19 cellular contexts compared by ENCODE assay signal in the genomic region with DNA sequence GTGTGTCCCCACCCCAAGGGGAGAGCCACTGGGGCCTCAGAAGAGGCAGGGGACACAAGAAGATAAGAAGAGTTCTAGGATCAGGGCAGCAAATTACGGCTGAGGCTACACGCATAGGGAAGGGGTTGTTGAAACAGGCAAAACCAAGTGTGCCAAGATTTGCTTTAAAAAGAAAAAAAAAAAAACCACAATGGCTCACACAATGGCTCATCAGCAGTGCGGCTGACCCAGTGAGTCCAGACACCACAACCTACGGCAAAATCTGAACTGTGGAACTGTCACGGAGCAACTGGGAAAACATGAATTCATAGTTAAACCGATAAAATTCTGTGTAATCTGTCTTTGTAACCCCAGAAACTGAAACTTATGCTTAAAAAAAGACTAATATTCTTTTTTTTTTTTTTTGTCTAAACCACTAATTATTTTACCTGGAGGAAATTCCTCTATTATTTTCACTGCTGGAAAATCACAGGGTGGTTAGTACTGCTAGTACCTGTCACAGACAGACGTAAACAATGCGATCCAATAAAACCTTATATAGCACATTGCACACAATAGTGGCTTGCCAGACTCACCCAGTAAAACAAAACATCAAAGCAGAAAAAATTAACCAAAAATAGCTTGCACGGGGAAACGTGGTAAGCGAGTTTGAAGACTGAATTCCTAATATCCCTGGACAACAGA.
DNase-seq lines count a peak whose midpoint lies in the region; ATAC-seq and TF ChIP-seq lines count a peak whose summit lies in the region.
"Had no signal": no experiment of that assay in that cellular context is flagged by ENCODE, and none has a peak within 500 bp of the region (broad histone marks: within the 10 kb centered on the region; RNA-seq: fewer than 3 reads in every experiment).

No MANE protein-coding gene starts in this region.

- peak; percentile 12 for DNase-seq in HFFc6
- peak; percentile 80 for DNase-seq in SW480 (ENCODE audit: low spot score)
- DNase-seq in fibroblast of peridontal ligament (ENCODE audit: extremely low read depth): peak; percentile 1
- DNase-seq in activated CD8-positive, alpha-beta memory T cell treated with anti-CD3 and anti-CD28 coated beads, Interleukin-2, amount 10 ng/mL, durations not matched to agents 7 days and 5 days: no peak
- no peak for DNase-seq in NCI-H82 treated with DMSO at 0.1 percent for 48 hours (lab: John Stamatoyannopoulos, UW; ENCODE audit: unreplicated experiment)
- no peak for DNase-seq in middle frontal gyrus (ENCODE audit: extremely low spot score, low spot score)
- DNase-seq: activated B cell treated with CpG ODN at 0.5 μM for 24 hours; activated CD4-positive, alpha-beta memory T cell treated with anti-CD3 and anti-CD28 coated beads, Interleukin-2, amount 10 ng/mL, durations not matched to agents 7 days and 5 days; activated T-cell treated with anti-CD3 and anti-CD28 coated beads, Interleukin-2, amount 50 U/mL, for 48 hours; dermis blood vessel endothelial cell; head of caudate nucleus; NCI-H1694 treated with DMSO at 0.1 percent for 48 hours; NCI-H2227 treated with DMSO at 0.1 percent for 48 hours had no signal

- H3K36me3 ChIP-seq in skeletal muscle satellite cell (ENCODE audit: insufficient read depth, low read length) (no peaks in the 10 kb centered on the region), gastroesophageal sphincter (no peaks in the 10 kb centered on the region)
- H3K36me3 ChIP-seq: BLaER1 had no signal

- CTCF ChIA-PET in activated CD8-positive, alpha-beta memory T cell treated with anti-CD3 and anti-CD28 coated beads, Interleukin-2, amount 10 ng/mL, durations not matched to agents 7 days and 5 days (lab: Charles Lee): no interaction called here

- 57 to 87% methylated on average over 5 to 11 of the region's 11 CpGs for WGBS in gastroesophageal sphincter (ENCODE audit: low coverage in 1 of 2), 2 donors

- H3K27ac Mint-ChIP-seq in HFFc6: no peak overlapping the region; the same call in 1 of the 2 replicates
- H3K27ac Mint-ChIP-seq in activated CD8-positive, alpha-beta memory T cell treated with anti-CD3 and anti-CD28 coated beads, Interleukin-2, amount 10 ng/mL, durations not matched to agents 7 days and 5 days: no peak overlapping the region
- H3K27ac Mint-ChIP-seq: activated B cell treated with CpG ODN at 0.5 μM for 24 hours; activated CD4-positive, alpha-beta memory T cell treated with anti-CD3 and anti-CD28 coated beads, Interleukin-2, amount 10 ng/mL, durations not matched to agents 7 days and 5 days; T-helper 1 cell treated with Interleukin-12 subunit alpha and Interleukin-12 subunit beta and Interleukin-4 antibody, amounts not matched to agents 30 μg/mL and 1 μg/mL, for 36 hours had no signal

- ATAC-seq in activated CD8-positive, alpha-beta memory T cell treated with anti-CD3 and anti-CD28 coated beads, Interleukin-2, amount 10 ng/mL, durations not matched to agents 7 days and 5 days: no peak
- ATAC-seq in gastroesophageal sphincter: no peak
- ATAC-seq: activated naive CD4-positive, alpha-beta T cell treated with anti-CD3 and anti-CD28 coated beads, Interleukin-2, amount 50 U/mL, for 72 hours had no signal

- peak overlapping the region; percentile 43 for H3K9ac ChIP-seq in skeletal muscle satellite cell (ENCODE audit: low read depth, low read length)
- H3K9ac ChIP-seq: BLaER1 had no signal

- no peaks in the 10 kb centered on the region for H3K27me3 ChIP-seq in skeletal muscle satellite cell (ENCODE audit: control insufficient read depth, insufficient read depth, low read length)
- no peaks in the 10 kb centered on the region for H3K27me3 ChIP-seq in gastroesophageal sphincter
- H3K27me3 ChIP-seq: BLaER1 had no signal

- TF ChIP-seq POLR2A in gastroesophageal sphincter (IDR thresholded peaks at IDR 0.05): no peak

- H3K4me3 Mint-ChIP-seq in HFFc6: peak overlapping the region; percentile 44
- no peak overlapping the region for H3K4me3 Mint-ChIP-seq in activated CD8-positive, alpha-beta memory T cell treated with anti-CD3 and anti-CD28 coated beads, Interleukin-2, amount 10 ng/mL, durations not matched to agents 7 days and 5 days
- H3K4me3 Mint-ChIP-seq: activated B cell treated with CpG ODN at 0.5 μM for 24 hours; activated CD4-positive, alpha-beta memory T cell treated with anti-CD3 and anti-CD28 coated beads, Interleukin-2, amount 10 ng/mL, durations not matched to agents 7 days and 5 days; T-helper 1 cell treated with Interleukin-12 subunit alpha and Interleukin-12 subunit beta and Interleukin-4 antibody, amounts not matched to agents 30 μg/mL and 1 μg/mL, for 36 hours had no signal

- H3K4me2 ChIP-seq in skeletal muscle satellite cell (ENCODE audit: low read length): peak overlapping the region; percentile 80
- H3K4me2 ChIP-seq: BLaER1 had no signal

- H3K4me1 ChIP-seq in skeletal muscle satellite cell (ENCODE audit: control insufficient read depth, insufficient read depth, low read length) (peaks cover 28% of the 10 kb centered on the region), gastroesophageal sphincter (no peaks in the 10 kb centered on the region)
- H3K4me1 ChIP-seq: BLaER1 had no signal

- H3K27ac ChIP-seq in gastroesophageal sphincter: no peak overlapping the region
- H3K27ac ChIP-seq: BLaER1, RWPE1 had no signal

- H3K4me1 Mint-ChIP-seq in HFFc6 (ENCODE audit: low read depth): peaks cover 25% of the 10 kb centered on the region
- H3K4me1 Mint-ChIP-seq in activated CD8-positive, alpha-beta memory T cell treated with anti-CD3 and anti-CD28 coated beads, Interleukin-2, amount 10 ng/mL, durations not matched to agents 7 days and 5 days: no peaks in the 10 kb centered on the region
- H3K4me1 Mint-ChIP-seq: activated B cell treated with CpG ODN at 0.5 μM for 24 hours; activated CD4-positive, alpha-beta memory T cell treated with anti-CD3 and anti-CD28 coated beads, Interleukin-2, amount 10 ng/mL, durations not matched to agents 7 days and 5 days had no signal

- H3K4me3 ChIP-seq in skeletal muscle satellite cell (ENCODE audit: low read length) (peak overlapping the region; percentile 55), gastroesophageal sphincter (no peak overlapping the region)
- H3K4me3 ChIP-seq: BLaER1 had no signal

- peaks cover 9% of the 10 kb centered on the region for H3K27me3 Mint-ChIP-seq in HFFc6 (ENCODE audit: insufficient read depth)
- no peaks in the 10 kb centered on the region for H3K27me3 Mint-ChIP-seq in activated CD8-positive, alpha-beta memory T cell treated with anti-CD3 and anti-CD28 coated beads, Interleukin-2, amount 10 ng/mL, durations not matched to agents 7 days and 5 days
- H3K27me3 Mint-ChIP-seq: activated B cell treated with CpG ODN at 0.5 μM for 24 hours; activated CD4-positive, alpha-beta memory T cell treated with anti-CD3 and anti-CD28 coated beads, Interleukin-2, amount 10 ng/mL, durations not matched to agents 7 days and 5 days had no signal

- TF ChIP-seq CTCF in HFFc6 (IDR thresholded peaks at IDR 0.05): no peak
- no peak for TF ChIP-seq CTCF in gastroesophageal sphincter (IDR thresholded peaks at IDR 0.05)

- H3K9me3 Mint-ChIP-seq in HFFc6: peaks cover 5% of the 10 kb centered on the region; the same call in 1 of the 2 replicates
- no peaks in the 10 kb centered on the region for H3K9me3 Mint-ChIP-seq in activated CD8-positive, alpha-beta memory T cell treated with anti-CD3 and anti-CD28 coated beads, Interleukin-2, amount 10 ng/mL, durations not matched to agents 7 days and 5 days (ENCODE audit: low read depth)
- H3K9me3 Mint-ChIP-seq: activated CD4-positive, alpha-beta memory T cell treated with anti-CD3 and anti-CD28 coated beads, Interleukin-2, amount 10 ng/mL, durations not matched to agents 7 days and 5 days; T-helper 1 cell treated with Interleukin-12 subunit alpha and Interleukin-12 subunit beta and Interleukin-4 antibody, amounts not matched to agents 30 μg/mL and 1 μg/mL, for 36 hours had no signal

- H3K9me3 ChIP-seq in skeletal muscle satellite cell (replicated peaks; ENCODE audit: low read length) (no peaks in the 10 kb centered on the region), gastroesophageal sphincter (no peaks in the 10 kb centered on the region)
- H3K9me3 ChIP-seq: BLaER1 had no signal

- TF ChIP-seq EP300 in gastroesophageal sphincter (IDR thresholded peaks at IDR 0.05): no peak

- no peaks in the 10 kb centered on the region for H3K36me3 Mint-ChIP-seq in HFFc6 (ENCODE audit: low read depth)
- no peaks in the 10 kb centered on the region for H3K36me3 Mint-ChIP-seq in activated CD8-positive, alpha-beta memory T cell treated with anti-CD3 and anti-CD28 coated beads, Interleukin-2, amount 10 ng/mL, durations not matched to agents 7 days and 5 days
- H3K36me3 Mint-ChIP-seq: activated naive CD4-positive, alpha-beta T cell treated with anti-CD3 and anti-CD28 coated beads, Interleukin-2, amount 50 U/mL, for 72 hours had no signal

Comparison
In these comparisons a context has a peak if more than half of its experiments do, and no peak if none do; other contexts are left out.
1. DNase-seq: peak in HFFc6 (single experiment), SW480 (single experiment) and fibroblast of peridontal ligament (single experiment); none in activated CD8-positive, alpha-beta memory T cell treated with anti-CD3 and anti-CD28 coated beads, Interleukin-2, amount 10 ng/mL, durations not matched to agents 7 days and 5 days (single experiment), NCI-H82 treated with DMSO at 0.1 percent for 48 hours (single experiment) and middle frontal gyrus (single experiment).